In genomic region chr12:56224954-56225353, GRCh38 we compare ENCODE assay signal across 8 cellular contexts. TPM values are rescaled to one million over a fixed set of nuclear protein-coding genes. Genes with fewer than 3 reads are reported as not detected.
A peak's percentile ranks its signal among the peaks of the same experiment; 100 is the strongest.
DNase-seq lines count a peak whose midpoint lies in the region; ATAC-seq, FAIRE-seq and TF ChIP-seq lines count a peak whose summit lies in the region.

No MANE protein-coding gene starts in this region.

- intact Hi-C loops in posterior vena cava (cut with DNase I) = loop anchor here in 1 of 2 donors (2.0 kb wide), 1 partner anchor 32 kb away; no protein-coding TSS in a partner anchor

- TF ChIP-seq POLR2A in GM12892 (IDR thresholded peaks at IDR 0.05; ENCODE audit: low read depth, low read length) = no peak

- H3K36me3 Mint-ChIP-seq in T-cell = peaks cover 2% of the 10 kb centered on the region

- no peak for FAIRE-seq in GM12892 (lab: Jason Lieb, UNC)

- peaks cover 45 to 49% (median 46%) of the 10 kb centered on the region in 3 donors for H3K4me1 Mint-ChIP-seq in T-cell

- H3K27me3 Mint-ChIP-seq in T-cell = no peaks in the 10 kb centered on the region

- CTCF ChIA-PET in T-cell (lab: Charles Lee) = interaction anchor here in 1 of 2 donors (1.4 kb wide), 1 partner anchor 18 kb away, joined by 4 read pairs; no protein-coding TSS in a partner anchor

- POLR2A ChIA-PET in T-cell (lab: Charles Lee) = no interaction called here

- ATAC-seq in T-cell (replicated peaks in 1 of 4) = no peak

- no peaks in the 10 kb centered on the region for H3K9me3 Mint-ChIP-seq in T-cell

- TF ChIP-seq CTCF in GM20000 (IDR thresholded peaks at IDR 0.05; ENCODE audit: extremely low read depth, missing control alignments) = no peak
- no peak for TF ChIP-seq CTCF in fibroblast of mammary gland (conservative IDR thresholded peaks at IDR 0.05; ENCODE audit: control insufficient read depth, insufficient read depth, low read depth, low read length)

- peak overlapping the region; percentile 78 for H3K4me3 ChIP-seq in fibroblast of mammary gland (ENCODE audit: control insufficient read depth, low read depth, low read length)
- H3K4me3 ChIP-seq in skeletal muscle cell (ENCODE audit: low read depth, low read length) = peak overlapping the region; percentile 71

- H3K27ac Mint-ChIP-seq in T-cell = peak overlapping the region; percentile 69 to 88

- DNase-seq in GM20000 (ENCODE audit: low spot score) (peak; percentile 15), T-cell (no peak), fibroblast of mammary gland (ENCODE audit: low read depth) (no peak), skeletal muscle cell (ENCODE audit: low read depth) (no peak), posterior vena cava (ENCODE audit: low spot score) (no peak), GM12892 (ENCODE audit: insufficient read length) (no peak), inferior parietal cortex (ENCODE audit: extremely low spot score) (no peak), SW480 (ENCODE audit: low spot score) (no peak)

- H3K4me3 Mint-ChIP-seq in T-cell = peak overlapping the region; percentile 81 to 98 (median 98)

RNA-seq across cellular contexts. Expression of gene NABP2, which starts 0.8 kb away (rescaled TPM):
- total RNA-seq in T-cell (10 to 100 TPM; 11.8 to 19.1 (median 14.0) TPM), posterior vena cava (10 to 100 TPM; 19.9 to 23.1 TPM)
- 47.0 TPM for polyA plus RNA-seq in GM12892 (2012; ENCODE audit: missing spikeins)

RNA-seq across cellular contexts. Expression of gene RNF41, which starts 3.2 kb away (rescaled TPM):
- 10 to 100 TPM; 26.3 to 43.1 (median 39.4) TPM for total RNA-seq in T-cell
- total RNA-seq in posterior vena cava = 10 to 100 TPM; 40.1 to 44.2 TPM
- 20.2 TPM for polyA plus RNA-seq in GM12892 (2012; ENCODE audit: missing spikeins)

RNA-seq across cellular contexts. Expression of gene SLC39A5, which starts 4.9 kb away (rescaled TPM):
- total RNA-seq in T-cell = 1 to 10 TPM in 1 of 5 donors, under 1 TPM in 2, not detected in 2; 0.57 to 1.4 (median 0.58) TPM
- total RNA-seq in posterior vena cava = not detected
- polyA plus RNA-seq in GM12892 (2012; ENCODE audit: missing spikeins) = not detected

RNA-seq across cellular contexts. Expression of gene ANKRD52, which starts 33.2 kb away (rescaled TPM):
- 10 to 100 TPM; 35.8 to 51.0 (median 43.1) TPM for total RNA-seq in T-cell
- 10 to 100 TPM; 24.6 to 34.5 TPM for total RNA-seq in posterior vena cava
- polyA plus RNA-seq in GM12892 (2012; ENCODE audit: missing spikeins) = 12.3 TPM

RNA-seq across cellular contexts. Expression of gene SMARCC2, which starts 35.7 kb away (rescaled TPM):
- total RNA-seq in T-cell (100 to 1,000 TPM; 135 to 160 (median 159) TPM), posterior vena cava (10 to 100 TPM; 81.0 to 93.9 TPM)
- 42.7 TPM for polyA plus RNA-seq in GM12892 (2012; ENCODE audit: missing spikeins)
